Comparison of ENCODE assay signal across 14 cellular contexts in genomic region chrX:47815901-47816845, GRCh38. TPM values are rescaled to one million over a fixed set of nuclear protein-coding genes. Genes with fewer than 3 reads are reported as not detected.
DNase-seq lines count a peak whose midpoint lies in the region; ATAC-seq, FAIRE-seq and TF ChIP-seq lines count a peak whose summit lies in the region.
"Had no signal": no experiment of that assay in that cellular context is flagged by ENCODE, and none has a peak within 500 bp of the region (broad histone marks: within the 10 kb centered on the region; RNA-seq: fewer than 3 reads in every experiment).

No MANE protein-coding gene starts in this region.

- no peak overlapping the region for H2BK15ac ChIP-seq in H1 (ENCODE audit: low read length)

- H3K9me2 ChIP-seq in Karpas-422 (replicated peaks; ENCODE audit: insufficient read depth, low read length) = no peaks in the 10 kb centered on the region

- H2BK5ac ChIP-seq in H1 (ENCODE audit: low read depth, low read length) = peak overlapping the region; percentile 95; the same call in 1 of the 2 replicates

- peak overlapping the region; percentile 21 for H4K5ac ChIP-seq in H1 (ENCODE audit: insufficient read length, low read depth, low read length)

- no peaks in the 10 kb centered on the region for H3K23me2 ChIP-seq in H1 (ENCODE audit: low read depth, low read length)

- 0 out of 2 replicates have a peak overlapping the region, but pooled peaks have one; percentile 93 for H2BK20ac ChIP-seq in H1 (ENCODE audit: low read length)

- H2AFZ ChIP-seq in H1 (ENCODE audit: low read length) (no peak overlapping the region), Karpas-422 (ENCODE audit: low read length) (no peak overlapping the region)

- TF ChIP-seq CTCF in H1 (IDR thresholded peaks at IDR 0.05; ENCODE audit: control extremely low read depth in 1 of 3, insufficient read depth in 1 of 3, low read depth in 1 of 3, low read length in 3 of 3) = no peak
- no peak for TF ChIP-seq CTCF in left lung (IDR thresholded peaks at IDR 0.05)

- POLR2A ChIA-PET in H1 (lab: Charles Lee; ENCODE audit: partially characterized antibody) = interaction anchor here (0.6 to 2.3 kb wide), 5 partner anchors 9 to 205 kb away, joined by 3 to 12 read pairs (median 3); partner anchors contain the start of gene ZNF81

- peak; percentile 87 for ATAC-seq in left lung
- ATAC-seq in HG02852 (IDR thresholded peaks at IDR 0.05; ENCODE audit: unreplicated experiment) = no peak
- ATAC-seq: naive thymus-derived CD4-positive, alpha-beta T cell had no signal

- CTCF ChIA-PET in H1 (lab: Charles Lee; ENCODE audit: partially characterized antibody) = interaction anchor here (0.6 to 2.6 kb wide), 6 partner anchors 9 to 211 kb away, joined by 3 to 9 read pairs (median 4); no protein-coding TSS in a partner anchor

- H3K4me3 ChIP-seq in H1 (ENCODE audit: extremely low read depth in 1 of 4, insufficient read depth in 2 of 4, low read depth in 3 of 4, low read length in 4 of 4) = peak overlapping the region in 2 of 4 experiments; percentile 1 to 46; a peak in 1 of 8 replicates
- H3K4me3 ChIP-seq in left lung = no peak overlapping the region
- no peak overlapping the region for H3K4me3 ChIP-seq in Karpas-422 (ENCODE audit: low read length)
- H3K4me3 ChIP-seq: ascending aorta; BLaER1 treated with 17β-estradiol and CSF1 and Interleukin-3, amounts not matched to agents 10 nM and 100 nM; suprapubic skin had no signal

- H3K23ac ChIP-seq in H1 (ENCODE audit: insufficient read length) = no peak overlapping the region

- WGBS in H1 (ENCODE audit: extremely low coverage in 1 of 2, insufficient coverage in 1 of 2, insufficient read length in 1 of 2, insufficient replicate concordance in 2 of 2, low coverage in 1 of 2, low lambda C conversion rate in 2 of 2, missing lambda C conversion rate in 1 of 2), 2 experiments = 27% methylated on average over 4 of the region's 4 CpGs; no CpG with 5 or more reads in 1 of the 2 experiments

- 0 out of 3 replicates have a peak, but pooled peaks of 1 of the 2 experiments have one; percentile 30 for TF ChIP-seq EP300 in H1 (IDR thresholded peaks at IDR 0.05; ENCODE audit: borderline replicate concordance in 1 of 2, low read depth in 2 of 2, low read length in 2 of 2)

- H2BK12ac ChIP-seq in H1 (ENCODE audit: low read depth, low read length) = peak overlapping the region; percentile 60; the same call in 1 of the 2 replicates

- peak overlapping the region; percentile 56 to 57 for H3K4me2 ChIP-seq in H1 (ENCODE audit: insufficient read depth in 1 of 2, low read depth in 2 of 2, low read length in 2 of 2)
- H3K4me2 ChIP-seq in Karpas-422 (ENCODE audit: low read depth, low read length, poor library complexity, severe bottlenecking) = no peak overlapping the region

- peak overlapping the region; percentile 75 for H4K91ac ChIP-seq in H1 (replicated peaks; ENCODE audit: insufficient read length, low read length)

- peak overlapping the region; percentile 65 for H3K56ac ChIP-seq in H1 (replicated peaks; ENCODE audit: insufficient read length, low read depth, low read length)

- H3K4ac ChIP-seq in H1 (replicated peaks; ENCODE audit: insufficient read length, low read depth, low read length) = no peak overlapping the region

- H3K9me3 ChIP-seq in H1 (ENCODE audit: insufficient read depth in 2 of 2, low read depth in 1 of 2, low read length in 1 of 2) (peaks cover 7 to 9% of the 10 kb centered on the region in 2 experiments; a peak in 3 of 4 replicates), left lung (no peaks in the 10 kb centered on the region), Karpas-422 (ENCODE audit: low read length) (no peaks in the 10 kb centered on the region)
- H3K9me3 ChIP-seq: ascending aorta, suprapubic skin had no signal

- peak overlapping the region; percentile 93 for H2BK120ac ChIP-seq in H1 (replicated peaks; ENCODE audit: low read depth, low read length)

- intact Hi-C loops in left lung (cut with DNase I) = no loop called here

- H3K4me1 ChIP-seq in H1 (replicated peaks in 1 of 4; ENCODE audit: control insufficient read depth in 3 of 4, insufficient read depth in 4 of 4, low read length in 3 of 4) (peaks cover 0 to 9% (median 3%) of the 10 kb centered on the region in 4 experiments; a peak in 4 of 7 replicates), left lung (no peaks in the 10 kb centered on the region), Karpas-422 (ENCODE audit: low read length) (no peaks in the 10 kb centered on the region)
- H3K4me1 ChIP-seq: ascending aorta, suprapubic skin had no signal

- H3K79me2 ChIP-seq in H1 (ENCODE audit: control insufficient read depth in 1 of 2, insufficient read depth in 2 of 2, low read length in 2 of 2) = no peaks in the 10 kb centered on the region
- no peaks in the 10 kb centered on the region for H3K79me2 ChIP-seq in Karpas-422 (ENCODE audit: low read length)

- no peak for TF ChIP-seq RAD21 in H1 (IDR thresholded peaks at IDR 0.05 in 1 of 2, conservative IDR thresholded peaks at IDR 0.05 in 1 of 2; ENCODE audit: low read depth in 2 of 2, low read length in 2 of 2)

- H3K79me1 ChIP-seq in H1 (ENCODE audit: low read depth, low read length) = no peaks in the 10 kb centered on the region

- no peak for FAIRE-seq in H1 (lab: Jason Lieb, UNC)

- H3K27me3 ChIP-seq in H1 (replicated peaks in 1 of 4; ENCODE audit: control insufficient read depth in 3 of 4, extremely low read depth in 1 of 4, insufficient read depth in 3 of 4, low read length in 3 of 4) = no peaks in the 10 kb centered on the region
- H3K27me3 ChIP-seq in left lung = no peaks in the 10 kb centered on the region
- H3K27me3 ChIP-seq in Karpas-422 (ENCODE audit: low read length) = 0 out of 2 replicates have a peak, but pooled peaks cover 2% of the 10 kb centered on the region
- H3K27me3 ChIP-seq: ascending aorta, suprapubic skin had no signal

- peak overlapping the region; percentile 75 for H3K27ac ChIP-seq in H1 (ENCODE audit: low read depth, low read length)
- H3K27ac ChIP-seq in left lung = no peak overlapping the region
- H3K27ac ChIP-seq in Karpas-422 (ENCODE audit: low read length) = no peak overlapping the region
- H3K27ac ChIP-seq: ascending aorta; BLaER1 treated with 17β-estradiol and CSF1 and Interleukin-3, amounts not matched to agents 10 nM and 100 nM; suprapubic skin had no signal

- no peak overlapping the region for H3K14ac ChIP-seq in H1 (ENCODE audit: insufficient read length)

- DNase-seq in GF-D8 (lab: John Stamatoyannopoulos, UW) (peak; percentile 20), LoVo (ENCODE audit: low spot score) (peak; percentile 73), H1 (ENCODE audit: low read depth in 1 of 2, low spot score in 2 of 2) (no peak), left lung (no peak), NCI-H1930 (lab: John Stamatoyannopoulos, UW) (no peak), NCI-H187 treated with DMSO at 0.1 percent for 48 hours (lab: John Stamatoyannopoulos, UW) (no peak), Karpas-422 (no peak)
- DNase-seq: activated T-cell treated with anti-CD3 and anti-CD28 coated beads for 4 hours; islet precursor cell; naive thymus-derived CD4-positive, alpha-beta T cell had no signal

- H3K9ac ChIP-seq in H1 (replicated peaks in 1 of 4; ENCODE audit: extremely low read depth in 1 of 4, low read depth in 3 of 4, low read length in 3 of 4) = peak overlapping the region in 2 of 4 experiments; percentile 2 to 37; a peak in 4 of 7 replicates
- H3K9ac ChIP-seq in Karpas-422 (ENCODE audit: low read length) = no peak overlapping the region
- H3K9ac ChIP-seq: BLaER1 treated with 17β-estradiol and CSF1 and Interleukin-3, amounts not matched to agents 10 nM and 100 nM had no signal

- no peaks in the 10 kb centered on the region; a peak in 1 of 8 replicates for H3K36me3 ChIP-seq in H1 (ENCODE audit: control insufficient read depth in 2 of 4, insufficient read depth in 4 of 4, low read length in 3 of 4)
- no peaks in the 10 kb centered on the region for H3K36me3 ChIP-seq in left lung
- no peaks in the 10 kb centered on the region for H3K36me3 ChIP-seq in Karpas-422 (ENCODE audit: insufficient read depth, low read length)
- H3K36me3 ChIP-seq: ascending aorta; BLaER1 treated with 17β-estradiol and CSF1 and Interleukin-3, amounts not matched to agents 10 nM and 100 nM; suprapubic skin had no signal

- H3K18ac ChIP-seq in H1 (ENCODE audit: extremely low read depth, low read length) = no peak overlapping the region; the same call in 1 of the 2 replicates

- no peak overlapping the region for H2AK5ac ChIP-seq in H1 (ENCODE audit: low read depth, low read length)

- no peak for TF ChIP-seq POLR2A in H1 (IDR thresholded peaks at IDR 0.05; ENCODE audit: control extremely low read depth in 1 of 2, low read depth in 2 of 2, low read length in 2 of 2)

- H4K20me1 ChIP-seq in H1 (replicated peaks in 1 of 2; ENCODE audit: control insufficient read depth in 1 of 2, insufficient read depth in 2 of 2, low read length in 2 of 2) (no peaks in the 10 kb centered on the region), Karpas-422 (ENCODE audit: insufficient read depth, low read depth, low read length) (no peaks in the 10 kb centered on the region)
- H4K20me1 ChIP-seq: BLaER1 treated with 17β-estradiol and CSF1 and Interleukin-3, amounts not matched to agents 10 nM and 100 nM had no signal

- H4K8ac ChIP-seq in H1 (ENCODE audit: extremely low read depth, insufficient read depth, low read length) = no peak overlapping the region

TF ChIP-seq in H1, 55 proteins besides CTCF, POLR2A, EP300 and RAD21 (continues in another document):
- TF ChIP-seq HDAC2 (IDR thresholded peaks at IDR 0.05; ENCODE audit: borderline replicate concordance in 1 of 2, low read depth in 2 of 2, low read length in 2 of 2) (no peak), NANOG (IDR thresholded peaks at IDR 0.05; ENCODE audit: insufficient read depth, low read depth, low read length, poor library complexity, severe bottlenecking) (no peak), SP1 (IDR thresholded peaks at IDR 0.05; ENCODE audit: low read depth, low read length) (peak; percentile 18; the same call in 1 of the 2 replicates), SRF (IDR thresholded peaks at IDR 0.05; ENCODE audit: low read depth, low read length) (no peak), POU5F1 (IDR thresholded peaks at IDR 0.05; ENCODE audit: low read depth, low read length) (no peak), CHD2 (IDR thresholded peaks at IDR 0.05; ENCODE audit: low read length) (no peak), SAP30 (IDR thresholded peaks at IDR 0.05; ENCODE audit: insufficient read depth, insufficient replicate concordance, low read length) (no peak)

RNA-seq across cellular contexts. Expression of gene ZNF81, which starts 20.5 kb away (rescaled TPM):
- total RNA-seq in H1 (2021; fragmentation: NEBNext Ultra II Directional; extraction: Animal tissue kit (Norgen Biotek cat#: 25700)) = 10.0 and 12.8 TPM in 2 replicates
- polyA plus RNA-seq in H1 (2011; rRNA removed) = 3.4 and 4.6 TPM in 2 replicates
- polyA plus RNA-seq in H1 (2011; cell fraction: cytosol; rRNA removed) = 4.2 TPM
- 3.9 TPM for polyA plus RNA-seq in H1 (2011; cell fraction: nucleus; rRNA removed)
- 4.6 to 5.4 TPM (median 4.8 TPM) in 4 replicates for polyA plus RNA-seq in H1 (2012, experiment 1 of 2)
- polyA plus RNA-seq in H1 (2012, experiment 2 of 2) = 0.16 TPM
- 4.9 TPM for polyA plus RNA-seq in H1 (2013, experiment 1 of 2)
- 5.1 TPM for polyA plus RNA-seq in H1 (2013, experiment 2 of 2)
- 15.7 and 26.3 TPM in 2 replicates for polyA minus RNA-seq in H1 (2011; rRNA and poly(A)+ RNA removed)
- polyA minus RNA-seq in H1 (2011; cell fraction: cytosol; rRNA and poly(A)+ RNA removed) = 3.7 TPM
- 13.6 TPM for polyA minus RNA-seq in H1 (2011; cell fraction: nucleus; rRNA and poly(A)+ RNA removed)
- total RNA-seq in left lung = 10 to 100 TPM in 1 of 2 donors, 1 to 10 TPM in 1; 8.5 to 12.3 TPM
- 6.1 and 12.3 TPM in 2 replicates for total RNA-seq in Karpas-422 (2014; rRNA removed; shearing (Covaris generic); ENCODE audit: low replicate concordance)

Comparison
In these comparisons a context has a peak if more than half of its experiments do, and no peak if none do; other contexts are left out.
1. DNase-seq: peak in GF-D8 (single experiment) and LoVo (single experiment); none in H1 (0 of 2), left lung (0 of 2), NCI-H1930 (0 of 2), NCI-H187 treated with DMSO at 0.1 percent for 48 hours (single experiment) and Karpas-422 (single experiment).